In the genomic region with DNA sequence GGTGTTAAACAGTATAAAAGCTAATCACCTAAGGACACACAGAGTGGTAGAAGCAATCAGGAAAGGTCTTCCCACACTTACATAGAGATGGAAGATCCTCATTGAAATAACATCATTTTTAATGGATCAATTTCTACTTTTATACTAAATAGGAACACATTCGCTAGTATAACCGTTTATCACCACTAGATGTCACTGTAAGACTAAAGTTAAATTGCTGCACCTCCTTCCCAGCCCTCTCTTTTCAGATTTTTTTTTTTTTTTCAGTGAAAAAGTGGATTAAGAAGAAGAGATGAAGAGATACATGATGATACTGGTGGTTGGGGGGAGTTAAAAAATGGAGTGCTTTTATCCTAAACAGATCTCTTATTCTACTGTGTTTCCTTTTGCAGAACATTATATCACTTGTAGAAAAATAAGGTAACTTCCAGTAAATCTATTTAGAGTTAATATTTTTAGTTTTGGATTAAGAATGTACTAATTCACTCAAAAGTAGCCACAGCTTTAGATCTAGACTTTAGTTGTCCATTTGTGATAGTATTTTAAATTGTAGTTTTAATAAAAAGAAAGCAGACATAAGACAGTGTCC, we compare ENCODE assay signal across 10 cellular contexts.
DNase-seq lines count a peak whose midpoint lies in the region; ATAC-seq and TF ChIP-seq lines count a peak whose summit lies in the region.
"Had no signal": no experiment of that assay in that cellular context is flagged by ENCODE, and none has a peak within 500 bp of the region (broad histone marks: within the 10 kb centered on the region; RNA-seq: fewer than 3 reads in every experiment).

No MANE protein-coding gene starts in this region.

- no peak overlapping the region for H3K27ac ChIP-seq in CD4-positive, CD25-positive, alpha-beta regulatory T cell (ENCODE audit: insufficient read depth, low read length, poor library complexity, severe bottlenecking)
- H3K27ac ChIP-seq: neutrophil, SJCRH30 had no signal

- no peak overlapping the region for H3K4me3 Mint-ChIP-seq in CD4-positive, CD25-positive, alpha-beta regulatory T cell

- H3K27ac Mint-ChIP-seq in CD4-positive, CD25-positive, alpha-beta regulatory T cell: no peak overlapping the region

- no peaks in the 10 kb centered on the region for H3K36me3 Mint-ChIP-seq in CD4-positive, CD25-positive, alpha-beta regulatory T cell

- H3K27me3 Mint-ChIP-seq in CD4-positive, CD25-positive, alpha-beta regulatory T cell: peaks cover 5% of the 10 kb centered on the region

- no peaks in the 10 kb centered on the region for H3K4me1 ChIP-seq in CD4-positive, CD25-positive, alpha-beta regulatory T cell (ENCODE audit: control insufficient read depth, insufficient read depth, low read length, poor library complexity, severe bottlenecking)
- H3K4me1 ChIP-seq: SJCRH30 had no signal

- no peak overlapping the region for H3K4me3 ChIP-seq in CD4-positive, CD25-positive, alpha-beta regulatory T cell (ENCODE audit: low read depth, low read length)
- H3K4me3 ChIP-seq: SJCRH30 had no signal

- H3K4me1 Mint-ChIP-seq in CD4-positive, CD25-positive, alpha-beta regulatory T cell: peaks cover 3 to 12% (median 5%) of the 10 kb centered on the region in 4 donors

- DNase-seq in CD4-positive, CD25-positive, alpha-beta regulatory T cell: peak in 2 of 3 donors; percentile 45 to 59
- DNase-seq in HS-5 (ENCODE audit: low read depth) (peak; percentile 35), RKO (ENCODE audit: low spot score) (peak; percentile 72), erythroblast (lab: John Stamatoyannopoulos, UW) (peak; percentile 30 to 55), pons (ENCODE audit: low spot score) (peak; percentile 62)
- DNase-seq in stimulated activated CD4-positive, alpha-beta T cell treated with anti-CD3 and anti-CD28 coated beads, Interleukin-2, amount 100 ng/mL, for 48 hours: no peak
- DNase-seq in stimulated activated CD4-positive, alpha-beta T cell treated with anti-CD3 and anti-CD28 coated beads, Interleukin-15, amount 100 ng/mL, for 24 hours: no peak

- H3K9me3 ChIP-seq in CD4-positive, CD25-positive, alpha-beta regulatory T cell (ENCODE audit: control insufficient read depth in 2 of 2, low read length in 2 of 2): no peaks in the 10 kb centered on the region
- H3K9me3 ChIP-seq: neutrophil, SJCRH30 had no signal

- no peaks in the 10 kb centered on the region for H3K36me3 ChIP-seq in CD4-positive, CD25-positive, alpha-beta regulatory T cell (ENCODE audit: control insufficient read depth, insufficient read depth, low read length)
- H3K36me3 ChIP-seq: neutrophil, SJCRH30 had no signal

- H3K9me3 Mint-ChIP-seq in CD4-positive, CD25-positive, alpha-beta regulatory T cell: no peaks in the 10 kb centered on the region

- no peak for TF ChIP-seq POLR2A in erythroblast (IDR thresholded peaks at IDR 0.05; ENCODE audit: low read length)

- ATAC-seq in CD4-positive, CD25-positive, alpha-beta regulatory T cell (ENCODE audit: low read depth in 2 of 2): no peak
- ATAC-seq in GM18861 (IDR thresholded peaks at IDR 0.05; ENCODE audit: unreplicated experiment): peak; percentile 58

- no peaks in the 10 kb centered on the region for H3K27me3 ChIP-seq in CD4-positive, CD25-positive, alpha-beta regulatory T cell (ENCODE audit: control insufficient read depth, insufficient read depth, low read length)
- H3K27me3 ChIP-seq: SJCRH30 had no signal

Comparison
In these comparisons a context has a peak if more than half of its experiments do, and no peak if none do; other contexts are left out.
1. DNase-seq: peak in CD4-positive, CD25-positive, alpha-beta regulatory T cell (2 of 3), HS-5 (single experiment), RKO (single experiment), erythroblast (2 of 2) and pons (single experiment); none in stimulated activated CD4-positive, alpha-beta T cell treated with anti-CD3 and anti-CD28 coated beads, Interleukin-2, amount 100 ng/mL, for 48 hours (0 of 2) and stimulated activated CD4-positive, alpha-beta T cell treated with anti-CD3 and anti-CD28 coated beads, Interleukin-15, amount 100 ng/mL, for 24 hours (single experiment).